13 cellular contexts compared by ENCODE assay signal in genomic region chr2:33133436-33133835, GRCh38.
DNase-seq lines count a peak whose midpoint lies in the region; ATAC-seq, FAIRE-seq and TF ChIP-seq lines count a peak whose summit lies in the region.
"Had no signal": no experiment of that assay in that cellular context is flagged by ENCODE, and none has a peak within 500 bp of the region (broad histone marks: within the 10 kb centered on the region; RNA-seq: fewer than 3 reads in every experiment).

No MANE protein-coding gene starts in this region.

- H3K79me2 ChIP-seq in HepG2 (ENCODE audit: insufficient read depth, low read length), result no peaks in the 10 kb centered on the region

- TF ChIP-seq CTCF in MCF 10A (IDR thresholded peaks at IDR 0.05; ENCODE audit: unreplicated experiment) (no peak), HepG2 (CRISPR knock-in tag; IDR thresholded peaks at IDR 0.05) (no peak)

- POLR2A ChIA-PET in MCF 10A (lab: Yijun Ruan, JAX), result interaction anchor here (0.6 to 5.5 kb wide), 14 partner anchors 10 to 466 kb away, joined by 3 to 62 read pairs (median 4); partner anchors contain the start of gene FAM98A
- POLR2A ChIA-PET in HepG2 (lab: Yijun Ruan, JAX), result no interaction called here

- H3K36me3 ChIP-seq in HepG2 (replicated peaks in 1 of 2; ENCODE audit: control insufficient read depth in 1 of 2, insufficient read depth in 2 of 2, low read length in 2 of 2) (no peaks in the 10 kb centered on the region), subcutaneous abdominal adipose tissue (ENCODE audit: control insufficient read depth in 5 of 5, insufficient read depth in 5 of 5, low read length in 5 of 5) (no peaks in the 10 kb centered on the region)

- H3K27me3 Mint-ChIP-seq in MCF 10A (ENCODE audit: insufficient read depth, unreplicated experiment), result no peaks in the 10 kb centered on the region

- no peaks in the 10 kb centered on the region for H4K20me1 ChIP-seq in HepG2 (ENCODE audit: insufficient read depth, low read length)

- peaks cover 14% of the 10 kb centered on the region for H3K4me1 ChIP-seq in HepG2 (ENCODE audit: insufficient read depth, low read length)
- peaks cover 0 to 27% (median 19%) of the 10 kb centered on the region in 5 donors for H3K4me1 ChIP-seq in subcutaneous abdominal adipose tissue (ENCODE audit: control insufficient read depth in 5 of 5, insufficient read depth in 5 of 5, low read length in 5 of 5)

- H3K9ac ChIP-seq in HepG2 (ENCODE audit: insufficient read depth, low read depth, low read length), result no peak overlapping the region
- no peak overlapping the region for H3K9ac ChIP-seq in subcutaneous abdominal adipose tissue (ENCODE audit: low read length in 5 of 5)

- no peaks in the 10 kb centered on the region for H3K36me3 Mint-ChIP-seq in MCF 10A (ENCODE audit: insufficient read depth, unreplicated experiment)
- H3K36me3 Mint-ChIP-seq: memory B cell had no signal

- H3K27ac Mint-ChIP-seq in MCF 10A (ENCODE audit: low read depth, unreplicated experiment), result peak overlapping the region; percentile 93
- H3K27ac Mint-ChIP-seq: activated T-helper 17 cell treated with anti-CD3 and anti-CD28 coated beads, Interleukin-2, amount 50 U/mL, for 72 hours; memory B cell had no signal

- no peak for FAIRE-seq in HepG2 (lab: Jason Lieb, UNC)

- TF ChIP-seq POLR2A in HepG2 (IDR thresholded peaks at IDR 0.05; ENCODE audit: insufficient read depth in 1 of 2, low read depth in 2 of 2, low read length in 2 of 2), result no peak

- peaks cover 42% of the 10 kb centered on the region for H3K4me1 Mint-ChIP-seq in MCF 10A (ENCODE audit: insufficient read depth, unreplicated experiment)
- H3K4me1 Mint-ChIP-seq: activated T-helper 17 cell treated with anti-CD3 and anti-CD28 coated beads, Interleukin-2, amount 50 U/mL, for 72 hours; memory B cell had no signal

- TF ChIP-seq EP300 in HepG2 (IDR thresholded peaks at IDR 0.05; ENCODE audit: low read depth in 2 of 2, low read length in 2 of 2), result no peak
- TF ChIP-seq EP300 in HepG2 (CRISPR knock-in tag; IDR thresholded peaks at IDR 0.05; ENCODE audit: borderline replicate concordance), result no peak

- no peak overlapping the region for H3K27ac ChIP-seq in HepG2 (ENCODE audit: extremely low read length, insufficient read depth, low read length)
- peak overlapping the region; percentile 55 for H3K27ac ChIP-seq in subcutaneous abdominal adipose tissue (ENCODE audit: low read depth, low read length)

- BruUV-seq in MCF 10A (replicated peaks; lab: Mats Ljungman, UMichigan), result no TSS peak
- BruUV-seq in HepG2 (replicated peaks; lab: Mats Ljungman, UMichigan), result no TSS peak

- no peaks in the 10 kb centered on the region for H3K9me3 ChIP-seq in HepG2 (ENCODE audit: low read length)
- no peaks in the 10 kb centered on the region for H3K9me3 ChIP-seq in subcutaneous abdominal adipose tissue (ENCODE audit: control insufficient read depth in 5 of 5, low read length in 5 of 5)

- H3K4me3 ChIP-seq in HepG2 (replicated peaks in 1 of 3; ENCODE audit: insufficient read depth in 1 of 3, low read depth in 2 of 3, low read length in 3 of 3) (no peak overlapping the region), subcutaneous abdominal adipose tissue (ENCODE audit: low read depth in 1 of 5, low read length in 5 of 5) (peak overlapping the region in 1 of 5 donors; percentile 42)

- ATAC-seq in HepG2 (peak; percentile 51), GM21723 (IDR thresholded peaks at IDR 0.05; ENCODE audit: unreplicated experiment) (no peak)
- ATAC-seq: activated T-helper 17 cell treated with anti-CD3 and anti-CD28 coated beads, Interleukin-2, amount 50 U/mL, for 72 hours had no signal

- CTCF ChIA-PET in MCF 10A (lab: Yijun Ruan, JAX) (interaction anchor here (0.6 to 2.9 kb wide), 8 partner anchors 9 to 308 kb away, joined by 3 to 9 read pairs (median 4); no protein-coding TSS in a partner anchor), HepG2 (lab: Yijun Ruan, JAX; ENCODE audit: low intra/inter-chr PET ratio, low total read pairs) (no interaction called here)

- DNase-seq in NCI-H69 (lab: John Stamatoyannopoulos, UW) (peak; percentile 14), MCF 10A (ENCODE audit: unreplicated experiment) (no peak), HepG2 (ENCODE audit: low spot score) (no peak), NCI-H226 (no peak)
- no peak for DNase-seq in activated CD4-positive, alpha-beta T cell treated with anti-CD3 and anti-CD28 coated beads, Interleukin-2, amount 50 U/mL, for 1 hour
- DNase-seq in stimulated activated CD4-positive, alpha-beta T cell treated with anti-CD3 and anti-CD28 coated beads, Interleukin-4, amount 100 ng/mL, for 24 hours, result no peak
- DNase-seq: DMS153; NCI-H526 treated with DMSO at 0.1 percent for 48 hours; stimulated activated CD4-positive, alpha-beta T cell treated with anti-CD3 and anti-CD28 coated beads, Interleukin-4, amount 100 ng/mL, for 4 hours had no signal

- TF ChIP-seq RAD21 in HepG2 (CRISPR knock-in tag; IDR thresholded peaks at IDR 0.05), result no peak

- intact Hi-C loops in MCF 10A (cut with micrococcal nuclease) (no loop called here), HepG2 (cut with micrococcal nuclease; ENCODE audit: unreplicated experiment) (loop anchor here (10.0 kb wide), 1 partner anchor 241 kb away; no protein-coding TSS in a partner anchor)

- peak overlapping the region; percentile 26; the same call in 1 of the 2 replicates for H3K4me2 ChIP-seq in HepG2 (ENCODE audit: low read depth, low read length)

- in situ Hi-C loops in HepG2 (cut with HindIII; ENCODE audit: extremely low pct_ligation_motif_present, low pct_unique_long_range_greater_than_20kb), result no loop called here

- no peak overlapping the region for H3K4me3 Mint-ChIP-seq in MCF 10A (ENCODE audit: unreplicated experiment)
- H3K4me3 Mint-ChIP-seq: activated T-helper 17 cell treated with anti-CD3 and anti-CD28 coated beads, Interleukin-2, amount 50 U/mL, for 72 hours; memory B cell had no signal

- 8% methylated on average over 4 of the region's 4 CpGs for WGBS in HepG2 (ENCODE audit: low lambda C conversion rate)

- H3K27me3 ChIP-seq in HepG2 (ENCODE audit: control insufficient read depth in 1 of 2, insufficient read depth in 2 of 2, low read length in 2 of 2), result peaks cover 0 to 20% of the 10 kb centered on the region in 2 experiments; a peak in 3 of 5 replicates
- H3K27me3 ChIP-seq in subcutaneous abdominal adipose tissue (ENCODE audit: control insufficient read depth in 5 of 5, insufficient read depth in 4 of 5, low read length in 5 of 5), result no peaks in the 10 kb centered on the region

- H2AFZ ChIP-seq in HepG2 (ENCODE audit: low read length), result no peak overlapping the region

- no peaks in the 10 kb centered on the region for H3K9me3 Mint-ChIP-seq in MCF 10A (ENCODE audit: unreplicated experiment)
- H3K9me3 Mint-ChIP-seq: activated T-helper 17 cell treated with anti-CD3 and anti-CD28 coated beads, Interleukin-2, amount 50 U/mL, for 72 hours; memory B cell had no signal

TF ChIP-seq in HepG2, 621 proteins besides CTCF, POLR2A, EP300 and RAD21 (continues in another document):
- TF ChIP-seq ZNF672 (CRISPR knock-in tag; IDR thresholded peaks at IDR 0.05) (no peak), GLMP (CRISPR knock-in tag; IDR thresholded peaks at IDR 0.05; ENCODE audit: borderline replicate concordance) (no peak), ZNF337 (CRISPR knock-in tag; IDR thresholded peaks at IDR 0.05; ENCODE audit: borderline replicate concordance, low read depth) (no peak), ZNF235 (CRISPR knock-in tag; IDR thresholded peaks at IDR 0.05; ENCODE audit: borderline replicate concordance) (no peak), WIZ (CRISPR knock-in tag; IDR thresholded peaks at IDR 0.05) (no peak), ZNF512B (CRISPR knock-in tag; IDR thresholded peaks at IDR 0.05; ENCODE audit: borderline replicate concordance) (no peak), ZNF446 (CRISPR knock-in tag; IDR thresholded peaks at IDR 0.05) (no peak), HNRNPLL (IDR thresholded peaks at IDR 0.05; ENCODE audit: low read depth, low read length, poor library complexity, severe bottlenecking) (no peak), NFE2L1 (CRISPR knock-in tag; IDR thresholded peaks at IDR 0.05; ENCODE audit: borderline replicate concordance) (no peak), ZNF784 (CRISPR knock-in tag; IDR thresholded peaks at IDR 0.05; ENCODE audit: borderline replicate concordance) (no peak), ZNF776 (CRISPR knock-in tag; IDR thresholded peaks at IDR 0.05) (no peak)
